In the genomic region with DNA sequence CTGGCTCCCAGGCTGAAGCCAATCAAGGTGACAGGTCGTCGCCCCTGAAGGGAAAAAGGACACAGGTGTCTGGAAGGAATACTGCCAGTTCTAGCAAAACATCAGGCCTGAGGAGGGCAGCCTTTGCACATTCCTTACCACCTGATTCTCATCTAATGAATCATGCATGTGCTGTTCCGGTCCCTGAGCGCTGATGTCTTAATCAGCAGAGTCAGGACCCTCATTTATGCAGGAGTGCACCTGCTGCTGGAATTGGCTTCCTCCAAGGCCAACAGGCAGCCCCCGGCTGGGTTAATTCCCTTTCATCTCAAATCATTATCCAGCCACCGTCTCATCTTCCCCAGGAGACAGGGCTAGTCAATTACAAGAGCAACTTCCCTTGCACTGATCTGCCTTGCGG, we compare ENCODE assay signal across 11 cellular contexts.
A peak's percentile ranks its signal among the peaks of the same experiment; 100 is the strongest.
DNase-seq lines count a peak whose midpoint lies in the region; ATAC-seq and TF ChIP-seq lines count a peak whose summit lies in the region.
"Had no signal": no experiment of that assay in that cellular context is flagged by ENCODE, and none has a peak within 500 bp of the region (broad histone marks: within the 10 kb centered on the region; RNA-seq: fewer than 3 reads in every experiment).

No MANE protein-coding gene starts in this region.

- H3K4me1 ChIP-seq in breast epithelium (no peaks in the 10 kb centered on the region), adipocyte (ENCODE audit: control insufficient read depth, insufficient read depth, low read length) (peaks cover 44% of the 10 kb centered on the region)

- no peaks in the 10 kb centered on the region for H3K27me3 Mint-ChIP-seq in MCF 10A (ENCODE audit: insufficient read depth, unreplicated experiment)

- CTCF ChIA-PET in MCF 10A (lab: Yijun Ruan, JAX), result interaction anchor here (0.7 to 2.6 kb wide), 4 partner anchors 10 to 1912 kb away, joined by 3 to 7 read pairs (median 4); no protein-coding TSS in a partner anchor

- no peak for TF ChIP-seq POLR2A in breast epithelium (IDR thresholded peaks at IDR 0.05)

- no peaks in the 10 kb centered on the region for H3K9me3 Mint-ChIP-seq in MCF 10A (ENCODE audit: unreplicated experiment)

- peaks cover 14% of the 10 kb centered on the region for H3K36me3 Mint-ChIP-seq in MCF 10A (ENCODE audit: insufficient read depth, unreplicated experiment)

- no peak overlapping the region for H3K27ac ChIP-seq in breast epithelium

- H3K4me3 ChIP-seq in breast epithelium (no peak overlapping the region), adipocyte (ENCODE audit: low read length) (no peak overlapping the region)

- TF ChIP-seq CTCF in MCF 10A (IDR thresholded peaks at IDR 0.05; ENCODE audit: unreplicated experiment), result no peak
- TF ChIP-seq CTCF in breast epithelium (IDR thresholded peaks at IDR 0.05), result no peak

- POLR2A ChIA-PET in MCF 10A (lab: Yijun Ruan, JAX), result no interaction called here

- no peak overlapping the region for H3K9ac ChIP-seq in adipocyte (ENCODE audit: low read length)

- DNase-seq in MCF 10A (ENCODE audit: unreplicated experiment) (peak; percentile 50), breast epithelium (ENCODE audit: low spot score in 2 of 2) (no peak), adipocyte (ENCODE audit: low read depth) (peak; percentile 16), iris pigment epithelial cell (ENCODE audit: low read depth) (peak; percentile 53), dedifferentiated amniotic fluid mesenchymal stem cell (ENCODE audit: extremely low spot score) (no peak)
- DNase-seq in NK-92 treated with Interleukin-12 subunit alpha and Interleukin-12 subunit beta, amount 100 ng/mL, for 24 hours (lab: John Stamatoyannopoulos, UW), result no peak
- DNase-seq in activated CD4-positive, alpha-beta T cell treated with anti-CD3 and anti-CD28 coated beads for 48 hours, result no peak
- DNase-seq: activated T-cell treated with anti-CD3 and anti-CD28 coated beads for 4 hours; central memory CD4-positive, alpha-beta T cell; right cardiac atrium had no signal

- intact Hi-C loops in MCF 10A (cut with micrococcal nuclease), result loop anchor here (1.0 kb wide), 1 partner anchor 74 kb away; no protein-coding TSS in a partner anchor
- intact Hi-C loops in breast epithelium (cut with DNase I; ENCODE audit: low total_unique reads), result no loop called here

- peaks cover 5 to 7% of the 10 kb centered on the region in 2 donors for H3K9me3 ChIP-seq in breast epithelium
- peaks cover 8% of the 10 kb centered on the region for H3K9me3 ChIP-seq in adipocyte (ENCODE audit: control insufficient read depth, low read length)

- no peak overlapping the region for H3K27ac Mint-ChIP-seq in MCF 10A (ENCODE audit: low read depth, unreplicated experiment)

- H3K27me3 ChIP-seq in breast epithelium (no peaks in the 10 kb centered on the region), adipocyte (replicated peaks; ENCODE audit: control insufficient read depth, insufficient read depth, low read length) (no peaks in the 10 kb centered on the region)

- H3K4me1 Mint-ChIP-seq in MCF 10A (ENCODE audit: insufficient read depth, unreplicated experiment), result peaks cover 7% of the 10 kb centered on the region

- H3K36me3 ChIP-seq in breast epithelium (no peaks in the 10 kb centered on the region), adipocyte (ENCODE audit: control insufficient read depth, insufficient read depth, low read length, severe bottlenecking) (peaks cover 15% of the 10 kb centered on the region)

- BruUV-seq in MCF 10A (replicated peaks; lab: Mats Ljungman, UMichigan), result no TSS peak

- ATAC-seq in HG02840 (IDR thresholded peaks at IDR 0.05; ENCODE audit: low FRiP score, unreplicated experiment), result no peak
- ATAC-seq: right cardiac atrium had no signal

- H3K4me3 Mint-ChIP-seq in MCF 10A (ENCODE audit: unreplicated experiment), result no peak overlapping the region

Comparison
In these comparisons a context has a peak if more than half of its experiments do, and no peak if none do; other contexts are left out.
1. DNase-seq: peak in MCF 10A (single experiment), adipocyte (single experiment) and iris pigment epithelial cell (single experiment); none in breast epithelium (0 of 2), NK-92 treated with Interleukin-12 subunit alpha and Interleukin-12 subunit beta, amount 100 ng/mL, for 24 hours (single experiment), dedifferentiated amniotic fluid mesenchymal stem cell (single experiment) and activated CD4-positive, alpha-beta T cell treated with anti-CD3 and anti-CD28 coated beads for 48 hours (single experiment).